ENCODE assay signal across 1 cellular context in genomic region chr21:31265293-31265692, GRCh38.
TF ChIP-seq lines count a peak whose summit lies in the region.

No MANE protein-coding gene starts in this region.

TF ChIP-seq in GM23338, 12 proteins besides CTCF, POLR2A, EP300 and RAD21 (continued from another document):
- TF ChIP-seq REST (IDR thresholded peaks at IDR 0.05; ENCODE audit: unreplicated experiment) (no peak), EZH2 (IDR thresholded peaks at IDR 0.05; ENCODE audit: low read depth, unreplicated experiment) (no peak), ZNF114 (CRISPR knock-in tag; IDR thresholded peaks at IDR 0.05) (no peak), EZH2phosphoT487 (IDR thresholded peaks at IDR 0.05; ENCODE audit: unreplicated experiment) (no peak), ZNF462 (CRISPR knock-in tag; IDR thresholded peaks at IDR 0.05) (no peak), POLR2AphosphoS5 (IDR thresholded peaks at IDR 0.05; ENCODE audit: low read depth) (no peak), CREB1 (CRISPR knock-in tag; IDR thresholded peaks at IDR 0.05; ENCODE audit: low read depth) (no peak), STAT1 (IDR thresholded peaks at IDR 0.05; ENCODE audit: unreplicated experiment) (no peak)
